8 cellular contexts compared by ENCODE assay signal in genomic region chr2:197309369-197310231, GRCh38. TPM values are rescaled to one million over a fixed set of nuclear protein-coding genes. Genes with fewer than 3 reads are reported as not detected.
DNase-seq lines count a peak whose midpoint lies in the region; ATAC-seq, FAIRE-seq and TF ChIP-seq lines count a peak whose summit lies in the region.

No MANE protein-coding gene starts in this region.

- peaks cover 38% of the 10 kb centered on the region for H3K36me3 Mint-ChIP-seq in activated CD4-positive, alpha-beta T cell treated with anti-CD3 and anti-CD28 coated beads, Interleukin-2, amount 10 ng/mL, durations not matched to agents 7 days and 5 days (ENCODE audit: low read depth)
- H3K36me3 Mint-ChIP-seq in stimulated activated naive B cell treated with anti-CD40 and anti-IgM and Interleukin-4, amounts not matched to agents 10 μg/mL and 1 μg/mL and 100 μg/mL, for 72 hours = peaks cover 14 to 18% of the 10 kb centered on the region in 2 donors

- peak; percentile 72 for FAIRE-seq in GM12891 (lab: Jason Lieb, UNC)

- H3K4me1 ChIP-seq in ectodermal cell (ENCODE audit: control insufficient read depth, insufficient read depth, low read length) (no peaks in the 10 kb centered on the region), mesodermal cell (ENCODE audit: control insufficient read depth, insufficient read depth, low read length, poor library complexity, severe bottlenecking) (peaks cover 22% of the 10 kb centered on the region)

- POLR2A ChIA-PET in activated CD4-positive, alpha-beta T cell treated with anti-CD3 and anti-CD28 coated beads, Interleukin-2, amount 10 ng/mL, durations not matched to agents 7 days and 5 days (lab: Charles Lee) = interaction anchor here (0.8 to 2.4 kb wide), 4 partner anchors 70 to 111 kb away, joined by 3 to 19 read pairs (median 4); no protein-coding TSS in a partner anchor

- WGBS in ectodermal cell, 2 experiments = 11 to 12% methylated on average over 35 of the region's 35 CpGs
- WGBS in mesodermal cell (ENCODE audit: insufficient coverage in 2 of 2), 2 experiments = 10 to 20% methylated on average over 17 to 25 of the region's 35 CpGs

- peak; percentile 10 for ATAC-seq in stimulated activated naive B cell treated with anti-CD40 and anti-IgM and Interleukin-4, amounts not matched to agents 10 μg/mL and 1 μg/mL and 100 μg/mL, for 72 hours (replicated peaks)
- ATAC-seq in GM21528 (IDR thresholded peaks at IDR 0.05; ENCODE audit: low FRiP score, unreplicated experiment) = no peak

- in situ Hi-C loops in KBM-7 (cut with MboI; ENCODE audit: low pct_unique_long_range_greater_than_20kb, low sequenced_read_pairs) = no loop called here

- H3K27ac ChIP-seq in ectodermal cell (ENCODE audit: insufficient read depth, low read depth, low read length, poor library complexity, severe bottlenecking) (no peak overlapping the region), mesodermal cell (ENCODE audit: low read depth, low read length, severe bottlenecking) (no peak overlapping the region)

- no peaks in the 10 kb centered on the region for H3K9me3 ChIP-seq in ectodermal cell (ENCODE audit: control insufficient read depth, low read length)
- H3K9me3 ChIP-seq in mesodermal cell (ENCODE audit: control insufficient read depth, low read length) = no peaks in the 10 kb centered on the region

- H3K27ac Mint-ChIP-seq in activated CD4-positive, alpha-beta T cell treated with anti-CD3 and anti-CD28 coated beads, Interleukin-2, amount 10 ng/mL, durations not matched to agents 7 days and 5 days = peak overlapping the region; percentile 92
- H3K27ac Mint-ChIP-seq in stimulated activated naive B cell treated with anti-CD40 and anti-IgM and Interleukin-4, amounts not matched to agents 10 μg/mL and 1 μg/mL and 100 μg/mL, for 72 hours = peak overlapping the region; percentile 93

- peak overlapping the region; percentile 59 for H3K4me3 ChIP-seq in ectodermal cell (ENCODE audit: insufficient read depth, low read depth, low read length)
- peak overlapping the region; percentile 54 for H3K4me3 ChIP-seq in mesodermal cell (ENCODE audit: extremely low read depth, insufficient read depth, low read length, poor library complexity, severe bottlenecking)

- no peaks in the 10 kb centered on the region for H3K27me3 Mint-ChIP-seq in activated CD4-positive, alpha-beta T cell treated with anti-CD3 and anti-CD28 coated beads, Interleukin-2, amount 10 ng/mL, durations not matched to agents 7 days and 5 days
- H3K27me3 Mint-ChIP-seq in stimulated activated naive B cell treated with anti-CD40 and anti-IgM and Interleukin-4, amounts not matched to agents 10 μg/mL and 1 μg/mL and 100 μg/mL, for 72 hours = no peaks in the 10 kb centered on the region

- no peaks in the 10 kb centered on the region for H3K9me3 Mint-ChIP-seq in activated CD4-positive, alpha-beta T cell treated with anti-CD3 and anti-CD28 coated beads, Interleukin-2, amount 10 ng/mL, durations not matched to agents 7 days and 5 days
- no peaks in the 10 kb centered on the region for H3K9me3 Mint-ChIP-seq in stimulated activated naive B cell treated with anti-CD40 and anti-IgM and Interleukin-4, amounts not matched to agents 10 μg/mL and 1 μg/mL and 100 μg/mL, for 72 hours

- peaks cover 66% of the 10 kb centered on the region for H3K4me1 Mint-ChIP-seq in activated CD4-positive, alpha-beta T cell treated with anti-CD3 and anti-CD28 coated beads, Interleukin-2, amount 10 ng/mL, durations not matched to agents 7 days and 5 days
- H3K4me1 Mint-ChIP-seq in stimulated activated naive B cell treated with anti-CD40 and anti-IgM and Interleukin-4, amounts not matched to agents 10 μg/mL and 1 μg/mL and 100 μg/mL, for 72 hours = peaks cover 40 to 73% of the 10 kb centered on the region in 2 donors

- no peaks in the 10 kb centered on the region for H3K36me3 ChIP-seq in ectodermal cell (ENCODE audit: control insufficient read depth, insufficient read depth, low read length)
- no peaks in the 10 kb centered on the region for H3K36me3 ChIP-seq in mesodermal cell (ENCODE audit: control insufficient read depth, insufficient read depth, low read length)

- peak overlapping the region; percentile 89 for H3K4me3 Mint-ChIP-seq in activated CD4-positive, alpha-beta T cell treated with anti-CD3 and anti-CD28 coated beads, Interleukin-2, amount 10 ng/mL, durations not matched to agents 7 days and 5 days
- H3K4me3 Mint-ChIP-seq in stimulated activated naive B cell treated with anti-CD40 and anti-IgM and Interleukin-4, amounts not matched to agents 10 μg/mL and 1 μg/mL and 100 μg/mL, for 72 hours = peak overlapping the region; percentile 92 to 95

- CTCF ChIA-PET in activated CD4-positive, alpha-beta T cell treated with anti-CD3 and anti-CD28 coated beads, Interleukin-2, amount 10 ng/mL, durations not matched to agents 7 days and 5 days (lab: Charles Lee) = interaction anchor here (0.7 to 2.6 kb wide), 8 partner anchors 9 to 379 kb away, joined by 3 to 8 read pairs (median 4); no protein-coding TSS in a partner anchor

- no peak for DNase-seq in GM12891 (ENCODE audit: insufficient read length, low spot score)
- peak; percentile 66 for DNase-seq in KBM-7
- DNase-seq in activated CD4-positive, alpha-beta T cell treated with anti-CD3 and anti-CD28 coated beads, Interleukin-2, amount 10 ng/mL, durations not matched to agents 7 days and 5 days = peak; percentile 63
- DNase-seq in stimulated activated naive B cell treated with anti-CD40 and anti-IgM and Interleukin-4, amounts not matched to agents 10 μg/mL and 1 μg/mL and 100 μg/mL, for 72 hours = no peak
- no peak for DNase-seq in NCI-H1436 treated with DMSO at 0.1 percent for 48 hours (lab: John Stamatoyannopoulos, UW)

- peaks cover 59% of the 10 kb centered on the region for H3K27me3 ChIP-seq in ectodermal cell (ENCODE audit: control insufficient read depth, insufficient read depth, low read length, poor library complexity, severe bottlenecking)

- TF ChIP-seq POLR2A in GM12891 (IDR thresholded peaks at IDR 0.05; ENCODE audit: low read depth, low read length) = no peak

TF ChIP-seq in GM12891, 5 proteins besides CTCF, POLR2A, EP300 and RAD21:
- TF ChIP-seq TAF1 (IDR thresholded peaks at IDR 0.05; ENCODE audit: low read depth, low read length) = no peak
- TF ChIP-seq POU2F2 (IDR thresholded peaks at IDR 0.05; ENCODE audit: low read depth, low read length) = no peak
- TF ChIP-seq SPI1 (IDR thresholded peaks at IDR 0.05; ENCODE audit: low read depth, low read length) = peak; percentile 67

RNA-seq across cellular contexts. Expression of gene ANKRD44, which starts 1.0 kb away (rescaled TPM):
- 13.8 TPM for polyA plus RNA-seq in GM12891 (2012; ENCODE audit: low read depth, missing spikeins)
- total RNA-seq in activated CD4-positive, alpha-beta T cell treated with anti-CD3 and anti-CD28 coated beads, Interleukin-2, amount 10 ng/mL, durations not matched to agents 7 days and 5 days = 100 to 1,000 TPM; 223 to 283 TPM
- polyA plus RNA-seq in ectodermal cell (2013, experiment 1 of 4) = 3.1 TPM
- 1.4 TPM for polyA plus RNA-seq in ectodermal cell (2013, experiment 2 of 4)
- 1.5 TPM for polyA plus RNA-seq in ectodermal cell (2013, experiment 3 of 4)
- 1.9 TPM for polyA plus RNA-seq in ectodermal cell (2013, experiment 4 of 4)
- 5.1 TPM for polyA plus RNA-seq in mesodermal cell (2013, experiment 1 of 2)
- polyA plus RNA-seq in mesodermal cell (2013, experiment 2 of 2) = 6.2 TPM

Comparison
In these comparisons a context has a peak if more than half of its experiments do, and no peak if none do; other contexts are left out.
1. DNase-seq: peak in KBM-7 (single experiment) and activated CD4-positive, alpha-beta T cell treated with anti-CD3 and anti-CD28 coated beads, Interleukin-2, amount 10 ng/mL, durations not matched to agents 7 days and 5 days (single experiment); none in GM12891 (single experiment), stimulated activated naive B cell treated with anti-CD40 and anti-IgM and Interleukin-4, amounts not matched to agents 10 μg/mL and 1 μg/mL and 100 μg/mL, for 72 hours (single experiment) and NCI-H1436 treated with DMSO at 0.1 percent for 48 hours (single experiment).